Comparison of ENCODE assay signal across 8 cellular contexts in genomic region chr15:67520976-67521769, GRCh38. TPM values are rescaled to one million over a fixed set of nuclear protein-coding genes. Genes with fewer than 3 reads are reported as not detected.
DNase-seq lines count a peak whose midpoint lies in the region; ATAC-seq and TF ChIP-seq lines count a peak whose summit lies in the region.

TSS of gene C15orf61 (plus strand) at chr15:67521131. CDS start at chr15:67521249, 118 bp downstream.

- no peaks in the 10 kb centered on the region for H4K20me1 ChIP-seq in KMS-11 (ENCODE audit: insufficient read depth)
- peaks cover 3% of the 10 kb centered on the region for H4K20me1 ChIP-seq in neural progenitor cell (ENCODE audit: low read depth)

- H3F3A ChIP-seq in neural progenitor cell (ENCODE audit: low read depth): peaks cover 17% of the 10 kb centered on the region

- H3K36me3 ChIP-seq in ES-I3 (ENCODE audit: insufficient read depth, low read length) (no peaks in the 10 kb centered on the region), KMS-11 (ENCODE audit: insufficient read depth) (no peaks in the 10 kb centered on the region), RWPE2 (ENCODE audit: low read depth) (peaks cover 18% of the 10 kb centered on the region), neural progenitor cell (no peaks in the 10 kb centered on the region), stomach smooth muscle (ENCODE audit: control insufficient read depth in 2 of 2, insufficient read depth in 2 of 2, low read length in 2 of 2) (no peaks in the 10 kb centered on the region)

- H3K4me1 Mint-ChIP-seq in neural progenitor cell: peaks cover 17% of the 10 kb centered on the region

- H3K4me1 ChIP-seq in ES-I3 (ENCODE audit: insufficient read depth, low read length) (peaks cover 13% of the 10 kb centered on the region; the same call in 1 of the 2 replicates), KMS-11 (ENCODE audit: low read depth, poor library complexity, severe bottlenecking) (peaks cover 27% of the 10 kb centered on the region), RWPE2 (ENCODE audit: insufficient read depth, poor library complexity, severe bottlenecking) (peaks cover 17% of the 10 kb centered on the region), neural progenitor cell (peaks cover 28% of the 10 kb centered on the region), stomach smooth muscle (ENCODE audit: control insufficient read depth, insufficient read depth, low read length) (no peaks in the 10 kb centered on the region)

- peak within 1 kb of the TSS; percentile 87 for H3K27ac Mint-ChIP-seq in neural progenitor cell

- ATAC-seq in GM21825 (IDR thresholded peaks at IDR 0.05; ENCODE audit: unreplicated experiment) (peak; percentile 73), RWPE2 (ENCODE audit: low read depth) (peak; percentile 78)

- H3K9me3 Mint-ChIP-seq in neural progenitor cell: no peaks in the 10 kb centered on the region

- H3K36me3 Mint-ChIP-seq in neural progenitor cell: peaks cover 3% of the 10 kb centered on the region

- H3K4me3 ChIP-seq in KMS-11 (IDR thresholded peaks at IDR 0.05; ENCODE audit: insufficient read depth, low read depth, low read length): no peak within 1 kb of the TSS
- H3K4me3 ChIP-seq in RWPE2 (ENCODE audit: severe bottlenecking): peak within 1 kb of the TSS; percentile 66
- peak within 1 kb of the TSS; percentile 67 to 95 for H3K4me3 ChIP-seq in foreskin fibroblast (ENCODE audit: low read depth in 1 of 2, low read length in 2 of 2)
- H3K4me3 ChIP-seq in neural progenitor cell: peak within 1 kb of the TSS; percentile 53
- H3K4me3 ChIP-seq in stomach smooth muscle (ENCODE audit: low read length in 2 of 2): peak within 1 kb of the TSS; percentile 92 to 96

- peak within 1 kb of the TSS; percentile 99 for H3K27ac ChIP-seq in KMS-11
- peak within 1 kb of the TSS; percentile 84 for H3K27ac ChIP-seq in RWPE2 (ENCODE audit: poor library complexity, severe bottlenecking)
- no peak within 1 kb of the TSS for H3K27ac ChIP-seq in neural progenitor cell
- H3K27ac ChIP-seq in stomach smooth muscle (ENCODE audit: low read length): peak within 1 kb of the TSS; percentile 88

- H3K27me3 Mint-ChIP-seq in neural progenitor cell (ENCODE audit: insufficient read depth, low read depth): peaks cover 2% of the 10 kb centered on the region

- H3K4me3 Mint-ChIP-seq in neural progenitor cell: peak within 1 kb of the TSS; percentile 90

- peak; percentile 95 for DNase-seq in RWPE2 (ENCODE audit: low spot score)
- peak; percentile 81 for DNase-seq in activated gamma-delta T cell (lab: John Stamatoyannopoulos, UW)
- peak; percentile 81 to 94 for DNase-seq in foreskin fibroblast
- DNase-seq in neural progenitor cell (ENCODE audit: low spot score): peak; percentile 87

- H3K9me3 ChIP-seq in ES-I3 (ENCODE audit: control insufficient read depth, insufficient read depth, low read length): no peaks in the 10 kb centered on the region
- no peaks in the 10 kb centered on the region for H3K9me3 ChIP-seq in RWPE2 (ENCODE audit: severe bottlenecking)
- H3K9me3 ChIP-seq in neural progenitor cell (ENCODE audit: low read depth): no peaks in the 10 kb centered on the region
- H3K9me3 ChIP-seq in stomach smooth muscle (ENCODE audit: control insufficient read depth in 2 of 2, low read length in 2 of 2): no peaks in the 10 kb centered on the region

- H2AFZ ChIP-seq in KMS-11 (ENCODE audit: low read depth) (peak within 1 kb of the TSS; percentile 60), neural progenitor cell (replicated peaks) (peak within 1 kb of the TSS; percentile 64)

- H3K4me2 ChIP-seq in KMS-11 (peak within 1 kb of the TSS; percentile 81), neural progenitor cell (peak within 1 kb of the TSS; percentile 80)

- TF ChIP-seq CTCF in KMS-11 (conservative IDR thresholded peaks at IDR 0.05; ENCODE audit: low read depth, low read length): no peak
- peak; percentile 48 for TF ChIP-seq CTCF in RWPE2 (IDR thresholded peaks at IDR 0.05; ENCODE audit: poor library complexity, severe bottlenecking)
- TF ChIP-seq CTCF in foreskin fibroblast (IDR thresholded peaks at IDR 0.05; ENCODE audit: low read depth, low read length): no peak
- TF ChIP-seq CTCF in neural progenitor cell (IDR thresholded peaks at IDR 0.05): no peak

- H3K79me2 ChIP-seq in KMS-11 (ENCODE audit: insufficient read depth, low read depth) (peaks cover 39% of the 10 kb centered on the region), neural progenitor cell (ENCODE audit: low read depth) (peaks cover 43% of the 10 kb centered on the region)

- H3K9ac ChIP-seq in ES-I3 (ENCODE audit: low read depth, low read length): peak within 1 kb of the TSS; percentile 99
- H3K9ac ChIP-seq in KMS-11: peak within 1 kb of the TSS; percentile 99
- peak within 1 kb of the TSS; percentile 3 for H3K9ac ChIP-seq in neural progenitor cell
- peak within 1 kb of the TSS; percentile 86 to 93 for H3K9ac ChIP-seq in stomach smooth muscle (ENCODE audit: low read length in 2 of 2)

- H3K27me3 ChIP-seq in KMS-11 (ENCODE audit: insufficient read depth, low read depth) (no peaks in the 10 kb centered on the region), RWPE2 (ENCODE audit: insufficient read depth, poor library complexity, severe bottlenecking) (no peaks in the 10 kb centered on the region), neural progenitor cell (no peaks in the 10 kb centered on the region), stomach smooth muscle (ENCODE audit: control insufficient read depth in 1 of 2, insufficient read depth in 2 of 2, low read length in 2 of 2) (no peaks in the 10 kb centered on the region)

RNA-seq across cellular contexts. Expression of gene C15orf61, which starts in this region (rescaled TPM):
- 3.5 and 4.1 TPM in 2 replicates for total RNA-seq in neural progenitor cell (ENCODE audit: low replicate concordance)

Comparison
In these comparisons a context has a peak if more than half of its experiments do, and no peak if none do; other contexts are left out.
1. H3K9ac ChIP-seq: peak in every context shown above with its lines; median percentile 99 in ES-I3; 99 in KMS-11; 90 in stomach smooth muscle; 3 in neural progenitor cell.